In genomic region chr17:37607637-37608368, GRCh38 we compare ENCODE assay signal across 8 cellular contexts. TPM values are rescaled to one million over a fixed set of nuclear protein-coding genes. Genes with fewer than 3 reads are reported as not detected.
DNase-seq lines count a peak whose midpoint lies in the region; ATAC-seq and TF ChIP-seq lines count a peak whose summit lies in the region.

No MANE protein-coding gene starts in this region.

- peak overlapping the region; percentile 82 for H3K27ac ChIP-seq in Panc1 (ENCODE audit: low read length)

- intact Hi-C loops in Panc1 (cut with micrococcal nuclease; ENCODE audit: unreplicated experiment), result no loop called here
- intact Hi-C loops in dendritic cell treated with granulocyte-macrophage colony-stimulating factor and Interleukin-4, amounts not matched to agents 40 ng/mL and 50 ng/mL, for 4 days (cut with micrococcal nuclease), result no loop called here

- H3K27me3 Mint-ChIP-seq in dendritic cell treated with granulocyte-macrophage colony-stimulating factor and Interleukin-4, amounts not matched to agents 40 ng/mL and 50 ng/mL, for 4 days, result no peaks in the 10 kb centered on the region
- H3K27me3 Mint-ChIP-seq in neural crest cell (ENCODE audit: low read depth), result no peaks in the 10 kb centered on the region

- H3K27ac Mint-ChIP-seq in dendritic cell treated with granulocyte-macrophage colony-stimulating factor and Interleukin-4, amounts not matched to agents 40 ng/mL and 50 ng/mL, for 4 days, result no peak overlapping the region
- peak overlapping the region; percentile 96 for H3K27ac Mint-ChIP-seq in neural crest cell (ENCODE audit: unreplicated experiment)

- H3K27me3 ChIP-seq in GM06990 (replicated peaks; ENCODE audit: control insufficient read depth, insufficient read depth, low read length), result no peaks in the 10 kb centered on the region
- H3K27me3 ChIP-seq in Panc1 (ENCODE audit: control insufficient read depth, insufficient read depth, low read length), result no peaks in the 10 kb centered on the region

- TF ChIP-seq CTCF in GM06990 (IDR thresholded peaks at IDR 0.05; ENCODE audit: insufficient read depth, low read length, poor library complexity, severe bottlenecking), result no peak
- TF ChIP-seq CTCF in Panc1 (IDR thresholded peaks at IDR 0.05), result no peak
- no peak for TF ChIP-seq CTCF in neural crest cell (conservative IDR thresholded peaks at IDR 0.05)

- H3K9me3 Mint-ChIP-seq in dendritic cell treated with granulocyte-macrophage colony-stimulating factor and Interleukin-4, amounts not matched to agents 40 ng/mL and 50 ng/mL, for 4 days, result no peaks in the 10 kb centered on the region
- H3K9me3 Mint-ChIP-seq in neural crest cell, result peaks cover 3% of the 10 kb centered on the region

- no TSS peak for BruUV-seq in Panc1 (replicated peaks; lab: Mats Ljungman, UMichigan)

- peak; percentile 54 for DNase-seq in GM06990 (ENCODE audit: extremely low read depth, insufficient read length)
- no peak for DNase-seq in Panc1 (ENCODE audit: low read depth, low spot score)
- no peak for DNase-seq in neural crest cell (ENCODE audit: low read depth, low spot score)
- DNase-seq in NCI-H748 (lab: John Stamatoyannopoulos, UW; ENCODE audit: unreplicated experiment), result no peak
- no peak for DNase-seq in HuH-7.5 (ENCODE audit: low spot score)
- DNase-seq in D341Med (ENCODE audit: low spot score), result no peak

- H3K4me1 Mint-ChIP-seq in dendritic cell treated with granulocyte-macrophage colony-stimulating factor and Interleukin-4, amounts not matched to agents 40 ng/mL and 50 ng/mL, for 4 days (ENCODE audit: low read depth), result peaks cover 30% of the 10 kb centered on the region
- peaks cover 37% of the 10 kb centered on the region for H3K4me1 Mint-ChIP-seq in neural crest cell

- ATAC-seq in Panc1 (no peak), GM18870 (IDR thresholded peaks at IDR 0.05; ENCODE audit: unreplicated experiment) (no peak)

- H3K4me3 Mint-ChIP-seq in dendritic cell treated with granulocyte-macrophage colony-stimulating factor and Interleukin-4, amounts not matched to agents 40 ng/mL and 50 ng/mL, for 4 days, result peak overlapping the region; percentile 89
- H3K4me3 Mint-ChIP-seq in neural crest cell, result peak overlapping the region; percentile 99

- H3K36me3 ChIP-seq in GM06990 (ENCODE audit: control insufficient read depth, insufficient read depth, low read length) (peaks cover 5% of the 10 kb centered on the region), Panc1 (ENCODE audit: control insufficient read depth, insufficient read depth, low read length) (no peaks in the 10 kb centered on the region; the same call in 1 of the 2 replicates)

- CTCF ChIA-PET in Panc1 (lab: Charles Lee), result no interaction called here

- H3K4me3 ChIP-seq in GM06990 (replicated peaks; ENCODE audit: low read depth, low read length), result peak overlapping the region; percentile 87
- peak overlapping the region; percentile 66 to 75; a peak in 3 of 4 replicates for H3K4me3 ChIP-seq in Panc1 (ENCODE audit: low read depth in 2 of 2, low read length in 2 of 2)

- POLR2A ChIA-PET in Panc1 (lab: Charles Lee), result no interaction called here

- H3K36me3 Mint-ChIP-seq in dendritic cell treated with granulocyte-macrophage colony-stimulating factor and Interleukin-4, amounts not matched to agents 40 ng/mL and 50 ng/mL, for 4 days (ENCODE audit: low read depth), result peaks cover 28% of the 10 kb centered on the region
- peaks cover 20% of the 10 kb centered on the region for H3K36me3 Mint-ChIP-seq in neural crest cell (ENCODE audit: low read depth)

- in situ Hi-C loops in Panc1 (cut with HindIII; ENCODE audit: low pct_unique_long_range_greater_than_20kb, low sequenced_read_pairs), result no loop called here

- H3K4me1 ChIP-seq in Panc1 (ENCODE audit: control insufficient read depth, insufficient read depth, low read length), result peaks cover 6% of the 10 kb centered on the region

- H3K9me3 ChIP-seq in Panc1 (ENCODE audit: control insufficient read depth, insufficient read depth, low read depth, low read length), result no peaks in the 10 kb centered on the region

RNA-seq across cellular contexts. Expression of gene SYNRG, which starts 1.4 kb away (rescaled TPM):
- total RNA-seq in Panc1 (2021; ENCODE audit: unreplicated experiment) (30.8 TPM), neural crest cell (43.0 and 50.6 TPM in 2 replicates)
- polyA plus RNA-seq in Panc1 (2012; ENCODE audit: insufficient read length), result 12.8 TPM

RNA-seq across cellular contexts. Expression of gene DDX52, which starts 35.4 kb away (rescaled TPM):
- 16.5 TPM for total RNA-seq in Panc1 (2021; ENCODE audit: unreplicated experiment)
- 7.4 TPM for polyA plus RNA-seq in Panc1 (2012; ENCODE audit: insufficient read length)
- total RNA-seq in neural crest cell, result 56.4 and 58.0 TPM in 2 replicates
